18 cellular contexts compared by ENCODE assay signal in genomic region chr10:80894339-80894791, GRCh38.
DNase-seq lines count a peak whose midpoint lies in the region; ATAC-seq and TF ChIP-seq lines count a peak whose summit lies in the region.
"Had no signal": no experiment of that assay in that cellular context is flagged by ENCODE, and none has a peak within 500 bp of the region (broad histone marks: within the 10 kb centered on the region; RNA-seq: fewer than 3 reads in every experiment).

No MANE protein-coding gene starts in this region.

- H3K4me1 Mint-ChIP-seq in neural crest cell: peaks cover 11% of the 10 kb centered on the region
- H3K4me1 Mint-ChIP-seq: CD14-positive monocyte had no signal

- no peaks in the 10 kb centered on the region for H3K9me3 Mint-ChIP-seq in neural crest cell
- H3K9me3 Mint-ChIP-seq: CD14-positive monocyte had no signal

- intact Hi-C loops in posterior vena cava (cut with DNase I): no loop called here

- no peak for TF ChIP-seq CTCF in neural crest cell (conservative IDR thresholded peaks at IDR 0.05)

- no peak overlapping the region for H3K4me3 Mint-ChIP-seq in neural crest cell
- H3K4me3 Mint-ChIP-seq: CD14-positive monocyte had no signal

- H3K36me3 Mint-ChIP-seq in neural crest cell (ENCODE audit: low read depth): no peaks in the 10 kb centered on the region
- H3K36me3 Mint-ChIP-seq: CD14-positive monocyte had no signal

- no peak for ATAC-seq in stimulated activated naive CD8-positive, alpha-beta T cell treated with anti-CD3 and anti-CD28 coated beads, Interleukin-15, Interleukin-2, amounts not matched to agents 100 U/mL and 50 U/mL, for 24 hours
- no peak for ATAC-seq in HG02852 (IDR thresholded peaks at IDR 0.05; ENCODE audit: unreplicated experiment)
- ATAC-seq: HCT116, HepG2 had no signal

- no peak overlapping the region for H3K4me3 ChIP-seq in Jurkat, Clone E6-1 (ENCODE audit: low read length)
- H3K4me3 ChIP-seq: Peyer's patch, SK-N-MC had no signal

- H3K27ac Mint-ChIP-seq in neural crest cell (ENCODE audit: unreplicated experiment): peak overlapping the region; percentile 83
- H3K27ac Mint-ChIP-seq: CD14-positive monocyte had no signal

- DNase-seq in ELF-1 (ENCODE audit: low read depth, low spot score): peak; percentile 70
- DNase-seq in Jurkat, Clone E6-1 (ENCODE audit: low read depth, low spot score): peak; percentile 6
- peak; percentile 82 for DNase-seq in iPS DF 4.7 (ENCODE audit: extremely low read depth, low spot score)
- no peak for DNase-seq in neural crest cell (ENCODE audit: low read depth, low spot score)
- no peak for DNase-seq in posterior vena cava (ENCODE audit: low spot score)
- DNase-seq in stimulated activated naive CD8-positive, alpha-beta T cell treated with anti-CD3 and anti-CD28 coated beads, Interleukin-15, Interleukin-2, amounts not matched to agents 100 U/mL and 50 U/mL, for 24 hours: no peak
- DNase-seq: DMS153, NCI-H1048, NCI-H1436 treated with DMSO at 0.1 percent for 48 hours, NCI-H2081, NCI-H510A treated with DMSO at 0.1 percent for 48 hours, Peyer's patch, Right ventricle myocardium superior had no signal

- H3K27me3 Mint-ChIP-seq in neural crest cell (ENCODE audit: low read depth): peaks cover 18% of the 10 kb centered on the region

Comparison
In these comparisons a context has a peak if more than half of its experiments do, and no peak if none do; other contexts are left out.
1. DNase-seq: peak in ELF-1 (single experiment), Jurkat, Clone E6-1 (single experiment) and iPS DF 4.7 (single experiment); none in neural crest cell (single experiment), posterior vena cava (single experiment) and stimulated activated naive CD8-positive, alpha-beta T cell treated with anti-CD3 and anti-CD28 coated beads, Interleukin-15, Interleukin-2, amounts not matched to agents 100 U/mL and 50 U/mL, for 24 hours (single experiment).